Comparison of ENCODE assay signal across 8 cellular contexts in the genomic region with DNA sequence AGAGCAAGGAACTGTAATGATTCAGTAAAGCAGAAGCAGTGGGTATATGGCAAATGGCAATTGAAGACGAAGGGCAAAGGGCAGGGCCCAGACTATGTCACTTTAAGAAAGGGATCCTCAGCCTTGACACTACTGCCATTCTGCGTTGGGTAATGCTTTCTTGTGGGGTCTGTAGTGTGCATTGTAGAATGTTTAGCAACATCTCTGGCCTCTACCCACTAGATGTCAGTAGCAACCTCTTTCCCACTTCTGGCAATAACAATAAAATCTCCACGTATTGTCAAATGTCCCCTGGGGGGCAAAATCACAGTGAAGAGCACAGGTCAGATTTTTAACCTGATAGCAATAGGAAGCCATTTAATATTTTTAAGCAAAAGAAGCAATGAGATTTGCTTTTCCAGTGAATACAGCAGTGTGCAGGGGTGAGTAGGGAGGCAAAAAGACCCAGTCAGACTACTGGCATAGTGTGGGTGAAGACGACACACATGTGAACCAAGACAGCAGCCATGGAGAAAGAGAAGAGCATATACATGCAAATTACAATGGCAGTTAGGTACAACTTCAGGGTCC.
A peak's percentile ranks its signal among the peaks of the same experiment; 100 is the strongest.
DNase-seq lines count a peak whose midpoint lies in the region; ATAC-seq, FAIRE-seq and TF ChIP-seq lines count a peak whose summit lies in the region.

No MANE protein-coding gene starts in this region.

- peaks cover 10% of the 10 kb centered on the region for H3K36me3 ChIP-seq in OCI-LY1 (ENCODE audit: insufficient read depth, low read length)

- H3K27ac ChIP-seq in OCI-LY1 (ENCODE audit: low read depth, low read length, poor library complexity, severe bottlenecking): no peak overlapping the region

- no peaks in the 10 kb centered on the region for H4K20me1 ChIP-seq in OCI-LY1 (ENCODE audit: insufficient read depth, low read length)

- H3K36me3 Mint-ChIP-seq in activated T-cell treated with anti-CD3 and anti-CD28 coated beads, Interleukin-2, amount 50 U/mL, for 4 hours (ENCODE audit: insufficient read depth): peaks cover 47% of the 10 kb centered on the region
- H3K36me3 Mint-ChIP-seq in activated naive CD4-positive, alpha-beta T cell treated with anti-CD3 and anti-CD28 coated beads, Interleukin-2, amount 10 ng/mL, durations not matched to agents 7 days and 5 days: peaks cover 11% of the 10 kb centered on the region

- H3K9ac ChIP-seq in OCI-LY1 (ENCODE audit: low read length): no peak overlapping the region

- H3K27me3 Mint-ChIP-seq in activated T-cell treated with anti-CD3 and anti-CD28 coated beads, Interleukin-2, amount 50 U/mL, for 4 hours (ENCODE audit: low read depth): no peaks in the 10 kb centered on the region
- no peaks in the 10 kb centered on the region for H3K27me3 Mint-ChIP-seq in activated naive CD4-positive, alpha-beta T cell treated with anti-CD3 and anti-CD28 coated beads, Interleukin-2, amount 10 ng/mL, durations not matched to agents 7 days and 5 days

- peak; percentile 78 for TF ChIP-seq CTCF in OCI-LY1 (IDR thresholded peaks at IDR 0.05; ENCODE audit: low read length)
- TF ChIP-seq CTCF in fibroblast of the aortic adventitia (IDR thresholded peaks at IDR 0.05; ENCODE audit: insufficient read depth, low read length): peak; percentile 68

- H3K9me3 Mint-ChIP-seq in activated T-cell treated with anti-CD3 and anti-CD28 coated beads, Interleukin-2, amount 50 U/mL, for 4 hours: no peaks in the 10 kb centered on the region
- no peaks in the 10 kb centered on the region for H3K9me3 Mint-ChIP-seq in activated naive CD4-positive, alpha-beta T cell treated with anti-CD3 and anti-CD28 coated beads, Interleukin-2, amount 10 ng/mL, durations not matched to agents 7 days and 5 days

- no peak overlapping the region for H2AFZ ChIP-seq in OCI-LY1 (ENCODE audit: low read length)

- H3K9me3 ChIP-seq in OCI-LY1 (ENCODE audit: low read length): no peaks in the 10 kb centered on the region

- H3K4me2 ChIP-seq in OCI-LY1 (ENCODE audit: low read length): no peak overlapping the region

- no peak overlapping the region for H3K27ac Mint-ChIP-seq in activated naive CD4-positive, alpha-beta T cell treated with anti-CD3 and anti-CD28 coated beads, Interleukin-2, amount 10 ng/mL, durations not matched to agents 7 days and 5 days

- no peaks in the 10 kb centered on the region for H3K79me2 ChIP-seq in OCI-LY1 (ENCODE audit: insufficient read depth, low read length)

- H3K9me2 ChIP-seq in OCI-LY1 (ENCODE audit: low read depth, low read length): no peaks in the 10 kb centered on the region

- H3K4me1 Mint-ChIP-seq in activated T-cell treated with anti-CD3 and anti-CD28 coated beads, Interleukin-2, amount 50 U/mL, for 4 hours (ENCODE audit: low read depth): no peaks in the 10 kb centered on the region
- H3K4me1 Mint-ChIP-seq in activated naive CD4-positive, alpha-beta T cell treated with anti-CD3 and anti-CD28 coated beads, Interleukin-2, amount 10 ng/mL, durations not matched to agents 7 days and 5 days: no peaks in the 10 kb centered on the region

- no peaks in the 10 kb centered on the region for H3K27me3 ChIP-seq in OCI-LY1 (ENCODE audit: insufficient read depth, low read length)

- H3K4me3 ChIP-seq in OCI-LY1 (ENCODE audit: low read depth, low read length, poor library complexity, severe bottlenecking): no peak overlapping the region
- H3K4me3 ChIP-seq in fibroblast of the aortic adventitia (ENCODE audit: low read depth, low read length): no peak overlapping the region

- DNase-seq in SIG-M5 treated with dmso at 0.1 percent for 504 hours (lab: John Stamatoyannopoulos, UW; ENCODE audit: unreplicated experiment) (peak; percentile 50), SIG-M5 (lab: John Stamatoyannopoulos, UW) (no peak), fibroblast of the aortic adventitia (ENCODE audit: low read depth) (peak; percentile 60), superior temporal gyrus (ENCODE audit: extremely low spot score) (peak; percentile 76), HTR-8/SVneo (ENCODE audit: insufficient read length, low spot score) (no peak)
- no peak for DNase-seq in activated T-cell treated with anti-CD3 and anti-CD28 coated beads, Interleukin-2, amount 50 U/mL, for 4 hours
- DNase-seq in activated naive CD4-positive, alpha-beta T cell treated with anti-CD3 and anti-CD28 coated beads, Interleukin-2, amount 10 ng/mL, durations not matched to agents 7 days and 5 days: no peak

- peaks cover 4% of the 10 kb centered on the region for H3K4me1 ChIP-seq in OCI-LY1 (ENCODE audit: insufficient read depth, low read length, severe bottlenecking)

- no peak overlapping the region for H3K4me3 Mint-ChIP-seq in activated T-cell treated with anti-CD3 and anti-CD28 coated beads, Interleukin-2, amount 50 U/mL, for 4 hours
- no peak overlapping the region for H3K4me3 Mint-ChIP-seq in activated naive CD4-positive, alpha-beta T cell treated with anti-CD3 and anti-CD28 coated beads, Interleukin-2, amount 10 ng/mL, durations not matched to agents 7 days and 5 days

- CTCF ChIA-PET in activated naive CD4-positive, alpha-beta T cell treated with anti-CD3 and anti-CD28 coated beads, Interleukin-2, amount 10 ng/mL, durations not matched to agents 7 days and 5 days (lab: Charles Lee): interaction anchor here (0.6 to 1.4 kb wide), 3 partner anchors 53 to 225 kb away, joined by 3 to 4 read pairs (median 4); no protein-coding TSS in a partner anchor

- no peak for ATAC-seq in activated T-cell treated with anti-CD3 and anti-CD28 coated beads, Interleukin-2, amount 50 U/mL, for 4 hours

- H3F3A ChIP-seq in OCI-LY1 (ENCODE audit: insufficient read depth, low read length): no peaks in the 10 kb centered on the region

- no peak for FAIRE-seq in HTR-8/SVneo (lab: Jason Lieb, UNC)

Comparison
In these comparisons a context has a peak if more than half of its experiments do, and no peak if none do; other contexts are left out.
1. DNase-seq: peak in SIG-M5 treated with dmso at 0.1 percent for 504 hours (single experiment), fibroblast of the aortic adventitia (single experiment) and superior temporal gyrus (single experiment); none in SIG-M5 (single experiment), activated T-cell treated with anti-CD3 and anti-CD28 coated beads, Interleukin-2, amount 50 U/mL, for 4 hours (single experiment), activated naive CD4-positive, alpha-beta T cell treated with anti-CD3 and anti-CD28 coated beads, Interleukin-2, amount 10 ng/mL, durations not matched to agents 7 days and 5 days (single experiment) and HTR-8/SVneo (single experiment).